In genomic region chr1:65149391-65149729, GRCh38 we compare ENCODE assay signal across 8 cellular contexts. TPM values are rescaled to one million over a fixed set of nuclear protein-coding genes. Genes with fewer than 3 reads are reported as not detected.
A peak's percentile ranks its signal among the peaks of the same experiment; 100 is the strongest.
DNase-seq lines count a peak whose midpoint lies in the region; ATAC-seq and TF ChIP-seq lines count a peak whose summit lies in the region.

No MANE protein-coding gene starts in this region.

- 13% methylated on average over 9 of the region's 9 CpGs for WGBS in prostate gland

- H3K4me1 ChIP-seq in prostate gland (replicated peaks) (peaks cover 2% of the 10 kb centered on the region), foreskin keratinocyte (no peaks in the 10 kb centered on the region)

- ATAC-seq in foreskin keratinocyte, result no peak
- ATAC-seq in HG02840 (IDR thresholded peaks at IDR 0.05; ENCODE audit: low FRiP score, unreplicated experiment), result no peak

- H3K36me3 ChIP-seq in GM06990 (ENCODE audit: control insufficient read depth, insufficient read depth, low read length) (no peaks in the 10 kb centered on the region), prostate gland (no peaks in the 10 kb centered on the region)

- no peaks in the 10 kb centered on the region for H3K9me3 ChIP-seq in prostate gland

- no peak for TF ChIP-seq POLR2A in prostate gland (IDR thresholded peaks at IDR 0.05)

- DNase-seq in GM06990 (ENCODE audit: extremely low read depth, insufficient read length), result no peak
- DNase-seq in NCI-H69 (lab: John Stamatoyannopoulos, UW), result peak; percentile 46
- DNase-seq in epithelial cell of prostate (ENCODE audit: low read depth, low spot score), result no peak
- DNase-seq in prostate gland (ENCODE audit: low spot score), result no peak
- DNase-seq in foreskin keratinocyte, result no peak
- no peak for DNase-seq in activated CD4-positive, CD25-positive, alpha-beta regulatory T cell (lab: John Stamatoyannopoulos, UW)
- DNase-seq in NCI-H1436 (lab: John Stamatoyannopoulos, UW), result no peak

- TF ChIP-seq CTCF in GM06990 (IDR thresholded peaks at IDR 0.05; ENCODE audit: insufficient read depth, low read length, poor library complexity, severe bottlenecking) (no peak), prostate gland (IDR thresholded peaks at IDR 0.05) (no peak), foreskin keratinocyte (conservative IDR thresholded peaks at IDR 0.05) (no peak)

- intact Hi-C loops in prostate gland (cut with DNase I), result loop anchor here (2.0 to 5.0 kb wide), 2 partner anchors 57 to 82 kb away; no protein-coding TSS in a partner anchor

- H3K4me3 ChIP-seq in GM06990 (replicated peaks; ENCODE audit: low read depth, low read length), result peak overlapping the region; percentile 64
- H3K4me3 ChIP-seq in prostate gland, result peak overlapping the region; percentile 66 to 75

- H3K27me3 ChIP-seq in GM06990 (replicated peaks; ENCODE audit: control insufficient read depth, insufficient read depth, low read length) (no peaks in the 10 kb centered on the region), prostate gland (replicated peaks; ENCODE audit: insufficient read depth) (no peaks in the 10 kb centered on the region), foreskin keratinocyte (no peaks in the 10 kb centered on the region)

- H3K27ac ChIP-seq in epithelial cell of prostate (peak overlapping the region; percentile 52), prostate gland (peak overlapping the region; percentile 91 to 92), foreskin keratinocyte (no peak overlapping the region)

RNA-seq across cellular contexts. Expression of gene AK4, which starts 1.4 kb away (rescaled TPM):
- total RNA-seq in prostate gland (10 to 100 TPM; 46.5 to 63.1 TPM), foreskin keratinocyte (14.5 and 34.6 TPM in 2 replicates)
- 7.8 and 19.8 TPM in 2 replicates for polyA plus RNA-seq in foreskin keratinocyte
